In the genomic region with DNA sequence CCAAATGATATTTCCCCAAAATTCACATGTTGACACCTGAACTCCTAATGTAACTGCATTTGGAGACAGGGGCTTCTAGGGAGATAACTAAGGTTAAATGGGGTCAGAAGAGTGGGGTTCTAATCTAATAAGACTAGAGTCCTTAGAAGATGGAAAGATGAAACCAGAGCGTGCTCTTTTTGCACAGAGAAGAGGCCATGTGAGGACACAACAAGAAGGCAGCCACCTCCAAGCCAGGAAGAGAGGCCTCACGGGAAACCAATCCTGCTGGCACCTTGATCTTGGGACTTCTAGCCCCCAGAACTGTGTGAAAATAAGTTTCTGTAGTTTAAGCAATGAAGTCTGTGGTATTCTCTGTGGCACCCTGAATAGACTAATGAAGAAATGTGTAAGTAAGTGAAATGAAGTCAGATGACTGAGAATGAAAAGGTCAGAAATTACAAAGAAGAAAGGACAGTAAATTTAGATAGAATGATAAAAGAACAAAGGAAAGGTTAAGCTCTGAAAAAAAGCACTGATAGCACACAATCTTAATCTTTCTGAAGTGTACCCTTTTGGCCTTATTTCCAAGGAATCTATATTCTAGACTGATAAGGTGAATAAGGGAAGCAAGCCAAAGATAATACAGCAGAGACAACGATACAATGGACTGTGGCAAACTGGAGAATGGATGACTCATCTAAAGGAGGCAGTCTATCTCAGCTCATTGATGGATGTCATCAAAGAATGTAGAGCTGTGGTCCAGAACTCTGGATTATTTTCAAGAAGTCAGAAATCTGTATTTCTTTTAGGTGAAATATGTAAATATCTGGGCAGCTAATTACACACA, we compare ENCODE assay signal across 1 cellular context.
TF ChIP-seq lines count a peak whose summit lies in the region.

No MANE protein-coding gene starts in this region.

TF ChIP-seq in K562, 482 proteins besides CTCF, POLR2A, EP300 and RAD21 (continued from another document and continues in another):
- TF ChIP-seq, protein P1, sequence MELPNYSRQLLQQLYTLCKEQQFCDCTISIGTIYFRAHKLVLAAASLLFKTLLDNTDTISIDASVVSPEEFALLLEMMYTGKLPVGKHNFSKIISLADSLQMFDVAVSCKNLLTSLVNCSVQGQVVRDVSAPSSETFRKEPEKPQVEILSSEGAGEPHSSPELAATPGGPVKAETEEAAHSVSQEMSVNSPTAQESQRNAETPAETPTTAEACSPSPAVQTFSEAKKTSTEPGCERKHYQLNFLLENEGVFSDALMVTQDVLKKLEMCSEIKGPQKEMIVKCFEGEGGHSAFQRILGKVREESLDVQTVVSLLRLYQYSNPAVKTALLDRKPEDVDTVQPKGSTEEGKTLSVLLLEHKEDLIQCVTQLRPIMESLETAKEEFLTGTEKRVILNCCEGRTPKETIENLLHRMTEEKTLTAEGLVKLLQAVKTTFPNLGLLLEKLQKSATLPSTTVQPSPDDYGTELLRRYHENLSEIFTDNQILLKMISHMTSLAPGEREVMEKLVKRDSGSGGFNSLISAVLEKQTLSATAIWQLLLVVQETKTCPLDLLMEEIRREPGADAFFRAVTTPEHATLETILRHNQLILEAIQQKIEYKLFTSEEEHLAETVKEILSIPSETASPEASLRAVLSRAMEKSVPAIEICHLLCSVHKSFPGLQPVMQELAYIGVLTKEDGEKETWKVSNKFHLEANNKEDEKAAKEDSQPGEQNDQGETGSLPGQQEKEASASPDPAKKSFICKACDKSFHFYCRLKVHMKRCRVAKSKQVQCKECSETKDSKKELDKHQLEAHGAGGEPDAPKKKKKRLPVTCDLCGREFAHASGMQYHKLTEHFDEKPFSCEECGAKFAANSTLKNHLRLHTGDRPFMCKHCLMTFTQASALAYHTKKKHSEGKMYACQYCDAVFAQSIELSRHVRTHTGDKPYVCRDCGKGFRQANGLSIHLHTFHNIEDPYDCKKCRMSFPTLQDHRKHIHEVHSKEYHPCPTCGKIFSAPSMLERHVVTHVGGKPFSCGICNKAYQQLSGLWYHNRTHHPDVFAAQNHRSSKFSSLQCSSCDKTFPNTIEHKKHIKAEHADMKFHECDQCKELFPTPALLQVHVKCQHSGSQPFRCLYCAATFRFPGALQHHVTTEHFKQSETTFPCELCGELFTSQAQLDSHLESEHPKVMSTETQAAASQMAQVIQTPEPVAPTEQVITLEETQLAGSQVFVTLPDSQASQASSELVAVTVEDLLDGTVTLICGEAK (IDR thresholded peaks at IDR 0.05): no peak
- TF ChIP-seq, protein P1 (CRISPR knock-in tag; IDR thresholded peaks at IDR 0.05): no peak
- TF ChIP-seq, protein P2, sequence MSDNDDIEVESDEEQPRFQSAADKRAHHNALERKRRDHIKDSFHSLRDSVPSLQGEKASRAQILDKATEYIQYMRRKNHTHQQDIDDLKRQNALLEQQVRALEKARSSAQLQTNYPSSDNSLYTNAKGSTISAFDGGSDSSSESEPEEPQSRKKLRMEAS (CRISPR knock-in tag; IDR thresholded peaks at IDR 0.05): no peak
- TF ChIP-seq PHB (CRISPR knock-in tag; IDR thresholded peaks at IDR 0.05): no peak
- TF ChIP-seq, protein P3, sequence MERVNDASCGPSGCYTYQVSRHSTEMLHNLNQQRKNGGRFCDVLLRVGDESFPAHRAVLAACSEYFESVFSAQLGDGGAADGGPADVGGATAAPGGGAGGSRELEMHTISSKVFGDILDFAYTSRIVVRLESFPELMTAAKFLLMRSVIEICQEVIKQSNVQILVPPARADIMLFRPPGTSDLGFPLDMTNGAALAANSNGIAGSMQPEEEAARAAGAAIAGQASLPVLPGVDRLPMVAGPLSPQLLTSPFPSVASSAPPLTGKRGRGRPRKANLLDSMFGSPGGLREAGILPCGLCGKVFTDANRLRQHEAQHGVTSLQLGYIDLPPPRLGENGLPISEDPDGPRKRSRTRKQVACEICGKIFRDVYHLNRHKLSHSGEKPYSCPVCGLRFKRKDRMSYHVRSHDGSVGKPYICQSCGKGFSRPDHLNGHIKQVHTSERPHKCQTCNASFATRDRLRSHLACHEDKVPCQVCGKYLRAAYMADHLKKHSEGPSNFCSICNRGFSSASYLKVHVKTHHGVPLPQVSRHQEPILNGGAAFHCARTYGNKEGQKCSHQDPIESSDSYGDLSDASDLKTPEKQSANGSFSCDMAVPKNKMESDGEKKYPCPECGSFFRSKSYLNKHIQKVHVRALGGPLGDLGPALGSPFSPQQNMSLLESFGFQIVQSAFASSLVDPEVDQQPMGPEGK (CRISPR knock-in tag; IDR thresholded peaks at IDR 0.05; ENCODE audit: borderline replicate concordance): no peak
- TF ChIP-seq TEAD4 (IDR thresholded peaks at IDR 0.05; ENCODE audit: low read length): peak; percentile 70
- no peak for TF ChIP-seq TEAD4 (CRISPR knock-in tag; IDR thresholded peaks at IDR 0.05; ENCODE audit: borderline replicate concordance)
- no peak for TF ChIP-seq SMAD3 (CRISPR knock-in tag; conservative IDR thresholded peaks at IDR 0.05)
- TF ChIP-seq MAFG (tag; conservative IDR thresholded peaks at IDR 0.05): peak; percentile 65
- TF ChIP-seq, protein P4, sequence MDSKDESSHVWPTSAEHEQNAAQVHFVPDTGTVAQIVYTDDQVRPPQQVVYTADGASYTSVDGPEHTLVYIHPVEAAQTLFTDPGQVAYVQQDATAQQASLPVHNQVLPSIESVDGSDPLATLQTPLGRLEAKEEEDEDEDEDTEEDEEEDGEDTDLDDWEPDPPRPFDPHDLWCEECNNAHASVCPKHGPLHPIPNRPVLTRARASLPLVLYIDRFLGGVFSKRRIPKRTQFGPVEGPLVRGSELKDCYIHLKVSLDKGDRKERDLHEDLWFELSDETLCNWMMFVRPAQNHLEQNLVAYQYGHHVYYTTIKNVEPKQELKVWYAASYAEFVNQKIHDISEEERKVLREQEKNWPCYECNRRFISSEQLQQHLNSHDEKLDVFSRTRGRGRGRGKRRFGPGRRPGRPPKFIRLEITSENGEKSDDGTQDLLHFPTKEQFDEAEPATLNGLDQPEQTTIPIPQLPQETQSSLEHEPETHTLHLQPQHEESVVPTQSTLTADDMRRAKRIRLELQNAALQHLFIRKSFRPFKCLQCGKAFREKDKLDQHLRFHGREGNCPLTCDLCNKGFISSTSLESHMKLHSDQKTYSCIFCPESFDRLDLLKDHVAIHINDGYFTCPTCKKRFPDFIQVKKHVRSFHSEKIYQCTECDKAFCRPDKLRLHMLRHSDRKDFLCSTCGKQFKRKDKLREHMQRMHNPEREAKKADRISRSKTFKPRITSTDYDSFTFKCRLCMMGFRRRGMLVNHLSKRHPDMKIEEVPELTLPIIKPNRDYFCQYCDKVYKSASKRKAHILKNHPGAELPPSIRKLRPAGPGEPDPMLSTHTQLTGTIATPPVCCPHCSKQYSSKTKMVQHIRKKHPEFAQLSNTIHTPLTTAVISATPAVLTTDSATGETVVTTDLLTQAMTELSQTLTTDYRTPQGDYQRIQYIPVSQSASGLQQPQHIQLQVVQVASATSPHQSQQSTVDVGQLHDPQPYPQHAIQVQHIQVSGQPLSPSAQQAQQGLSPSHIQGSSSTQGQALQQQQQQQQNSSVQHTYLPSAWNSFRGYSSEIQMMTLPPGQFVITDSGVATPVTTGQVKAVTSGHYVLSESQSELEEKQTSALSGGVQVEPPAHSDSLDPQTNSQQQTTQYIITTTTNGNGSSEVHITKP (IDR thresholded peaks at IDR 0.05; ENCODE audit: partially characterized antibody): no peak
- TF ChIP-seq, protein P5, sequence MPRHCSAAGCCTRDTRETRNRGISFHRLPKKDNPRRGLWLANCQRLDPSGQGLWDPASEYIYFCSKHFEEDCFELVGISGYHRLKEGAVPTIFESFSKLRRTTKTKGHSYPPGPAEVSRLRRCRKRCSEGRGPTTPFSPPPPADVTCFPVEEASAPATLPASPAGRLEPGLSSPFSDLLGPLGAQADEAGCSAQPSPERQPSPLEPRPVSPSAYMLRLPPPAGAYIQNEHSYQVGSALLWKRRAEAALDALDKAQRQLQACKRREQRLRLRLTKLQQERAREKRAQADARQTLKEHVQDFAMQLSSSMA (CRISPR knock-in tag; IDR thresholded peaks at IDR 0.05): no peak
- TF ChIP-seq, protein P6, sequence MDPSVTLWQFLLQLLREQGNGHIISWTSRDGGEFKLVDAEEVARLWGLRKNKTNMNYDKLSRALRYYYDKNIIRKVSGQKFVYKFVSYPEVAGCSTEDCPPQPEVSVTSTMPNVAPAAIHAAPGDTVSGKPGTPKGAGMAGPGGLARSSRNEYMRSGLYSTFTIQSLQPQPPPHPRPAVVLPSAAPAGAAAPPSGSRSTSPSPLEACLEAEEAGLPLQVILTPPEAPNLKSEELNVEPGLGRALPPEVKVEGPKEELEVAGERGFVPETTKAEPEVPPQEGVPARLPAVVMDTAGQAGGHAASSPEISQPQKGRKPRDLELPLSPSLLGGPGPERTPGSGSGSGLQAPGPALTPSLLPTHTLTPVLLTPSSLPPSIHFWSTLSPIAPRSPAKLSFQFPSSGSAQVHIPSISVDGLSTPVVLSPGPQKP (CRISPR knock-in tag; IDR thresholded peaks at IDR 0.05): no peak
- TF ChIP-seq RBFOX2 (IDR thresholded peaks at IDR 0.05; ENCODE audit: low read depth, low read length): no peak
- no peak for TF ChIP-seq XRCC5 (IDR thresholded peaks at IDR 0.05; ENCODE audit: low read depth, low read length)
- no peak for TF ChIP-seq ELF4 (CRISPR knock-in tag; IDR thresholded peaks at IDR 0.05)
- TF ChIP-seq, protein P7, sequence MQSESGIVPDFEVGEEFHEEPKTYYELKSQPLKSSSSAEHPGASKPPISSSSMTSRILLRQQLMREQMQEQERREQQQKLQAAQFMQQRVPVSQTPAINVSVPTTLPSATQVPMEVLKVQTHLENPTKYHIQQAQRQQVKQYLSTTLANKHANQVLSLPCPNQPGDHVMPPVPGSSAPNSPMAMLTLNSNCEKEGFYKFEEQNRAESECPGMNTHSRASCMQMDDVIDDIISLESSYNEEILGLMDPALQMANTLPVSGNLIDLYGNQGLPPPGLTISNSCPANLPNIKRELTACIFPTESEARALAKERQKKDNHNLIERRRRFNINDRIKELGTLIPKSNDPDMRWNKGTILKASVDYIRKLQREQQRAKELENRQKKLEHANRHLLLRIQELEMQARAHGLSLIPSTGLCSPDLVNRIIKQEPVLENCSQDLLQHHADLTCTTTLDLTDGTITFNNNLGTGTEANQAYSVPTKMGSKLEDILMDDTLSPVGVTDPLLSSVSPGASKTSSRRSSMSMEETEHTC (IDR thresholded peaks at IDR 0.05): no peak
- TF ChIP-seq CBX5 (IDR thresholded peaks at IDR 0.05; ENCODE audit: borderline replicate concordance, low read depth): no peak
- no peak for TF ChIP-seq ELF1 (tag; IDR thresholded peaks at IDR 0.05)
- no peak for TF ChIP-seq SRSF7 (optimal IDR thresholded peaks at IDR 0.05; ENCODE audit: low read depth, low read length)
- TF ChIP-seq OTX1 (CRISPR knock-in tag; IDR thresholded peaks at IDR 0.05): no peak
- TF ChIP-seq NFXL1 (CRISPR knock-in tag; IDR thresholded peaks at IDR 0.05): no peak
- TF ChIP-seq, protein P8, sequence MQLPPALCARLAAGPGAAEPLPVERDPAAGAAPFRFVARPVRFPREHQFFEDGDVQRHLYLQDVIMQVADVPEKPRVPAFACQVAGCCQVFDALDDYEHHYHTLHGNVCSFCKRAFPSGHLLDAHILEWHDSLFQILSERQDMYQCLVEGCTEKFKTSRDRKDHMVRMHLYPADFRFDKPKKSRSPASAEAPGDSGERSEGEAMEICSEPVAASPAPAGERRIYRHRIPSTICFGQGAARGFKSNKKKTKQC (CRISPR knock-in tag; IDR thresholded peaks at IDR 0.05): no peak
- TF ChIP-seq TCFL5 (CRISPR knock-in tag; conservative IDR thresholded peaks at IDR 0.05): no peak
- no peak for TF ChIP-seq ZNF76 (CRISPR knock-in tag; IDR thresholded peaks at IDR 0.05; ENCODE audit: borderline replicate concordance)
- TF ChIP-seq ZNF764 (CRISPR knock-in tag; IDR thresholded peaks at IDR 0.05; ENCODE audit: low read depth): no peak
- no peak for TF ChIP-seq ATF1 (CRISPR knock-in tag; IDR thresholded peaks at IDR 0.05)
- no peak for TF ChIP-seq ATF1 (tag; IDR thresholded peaks at IDR 0.05)
- no peak for TF ChIP-seq BRD4 (IDR thresholded peaks at IDR 0.05)
- TF ChIP-seq SREBF2 (CRISPR knock-in tag; IDR thresholded peaks at IDR 0.05): no peak
- TF ChIP-seq, protein P9, sequence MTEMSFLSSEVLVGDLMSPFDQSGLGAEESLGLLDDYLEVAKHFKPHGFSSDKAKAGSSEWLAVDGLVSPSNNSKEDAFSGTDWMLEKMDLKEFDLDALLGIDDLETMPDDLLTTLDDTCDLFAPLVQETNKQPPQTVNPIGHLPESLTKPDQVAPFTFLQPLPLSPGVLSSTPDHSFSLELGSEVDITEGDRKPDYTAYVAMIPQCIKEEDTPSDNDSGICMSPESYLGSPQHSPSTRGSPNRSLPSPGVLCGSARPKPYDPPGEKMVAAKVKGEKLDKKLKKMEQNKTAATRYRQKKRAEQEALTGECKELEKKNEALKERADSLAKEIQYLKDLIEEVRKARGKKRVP (CRISPR knock-in tag; IDR thresholded peaks at IDR 0.05): no peak
- peak; percentile 69 for TF ChIP-seq CBFA2T3 (IDR thresholded peaks at IDR 0.05)
- TF ChIP-seq NCOA4 (IDR thresholded peaks at IDR 0.05; ENCODE audit: partially characterized antibody): no peak
- no peak for TF ChIP-seq PML (IDR thresholded peaks at IDR 0.05; ENCODE audit: low read length)
- no peak for TF ChIP-seq PRPF4 (IDR thresholded peaks at IDR 0.05; ENCODE audit: insufficient read depth, low read depth, low read length, poor library complexity, severe bottlenecking)
- no peak for TF ChIP-seq SUPT5H (IDR thresholded peaks at IDR 0.05)
- TF ChIP-seq MEF2D (tag; conservative IDR thresholded peaks at IDR 0.05; ENCODE audit: low read depth): 0 out of 2 replicates have a peak, but pooled peaks have one; percentile 65
- TF ChIP-seq ZFP36 (IDR thresholded peaks at IDR 0.05; ENCODE audit: low read depth, low read length, partially characterized antibody): no peak
- peak; percentile 77 for TF ChIP-seq ZEB2 (IDR thresholded peaks at IDR 0.05)
- no peak for TF ChIP-seq HDAC6 (IDR thresholded peaks at IDR 0.05; ENCODE audit: low read depth, low read length)
- no peak for TF ChIP-seq ZNF717 (CRISPR knock-in tag; IDR thresholded peaks at IDR 0.05)
- no peak for TF ChIP-seq ZC3H11A (IDR thresholded peaks at IDR 0.05; ENCODE audit: low read depth, low read length)
- peak; percentile 75 for TF ChIP-seq ZNF239 (CRISPR knock-in tag; IDR thresholded peaks at IDR 0.05)
